In the genomic region with DNA sequence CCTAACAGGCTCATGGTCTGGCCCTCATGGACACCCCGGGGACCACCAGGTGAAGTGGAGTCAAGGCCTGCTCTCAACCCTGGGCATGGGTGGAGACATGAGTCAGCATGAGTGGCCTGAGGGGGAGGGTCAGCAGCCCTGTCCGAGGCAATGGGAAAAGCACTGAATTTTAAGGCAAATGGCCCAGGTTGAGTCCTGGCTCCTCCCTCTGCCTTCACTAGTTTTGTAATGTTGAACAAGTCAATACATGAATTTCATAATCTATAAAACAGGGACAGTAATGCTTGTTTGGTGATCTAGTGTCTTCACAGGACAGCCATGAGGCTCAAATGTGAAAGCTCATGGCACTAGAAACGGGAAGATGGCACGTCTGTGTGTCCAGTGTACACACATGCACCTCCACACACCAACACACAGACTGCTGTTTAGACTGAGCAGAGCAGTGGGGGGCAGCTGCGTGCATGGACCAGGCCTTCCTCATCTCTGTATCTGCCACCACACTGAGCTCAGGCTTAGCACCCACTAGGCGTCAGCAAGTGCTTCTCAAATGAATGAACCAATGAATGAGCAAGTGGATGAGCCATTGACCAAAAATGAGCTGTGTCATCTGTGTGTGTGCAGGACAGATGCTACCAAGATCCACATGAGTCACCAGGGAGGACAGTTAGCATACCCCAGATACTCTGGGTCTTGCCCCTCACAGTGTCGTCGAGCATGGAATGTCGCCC, we compare ENCODE assay signal across 12 cellular contexts.
A peak's percentile ranks its signal among the peaks of the same experiment; 100 is the strongest.
DNase-seq lines count a peak whose midpoint lies in the region; ATAC-seq, FAIRE-seq and TF ChIP-seq lines count a peak whose summit lies in the region.
"Had no signal": no experiment of that assay in that cellular context is flagged by ENCODE, and none has a peak within 500 bp of the region (broad histone marks: within the 10 kb centered on the region; RNA-seq: fewer than 3 reads in every experiment).

No MANE protein-coding gene starts in this region.

- FAIRE-seq in K562 (lab: Jason Lieb, UNC) = peak; percentile 99
- FAIRE-seq: kidney had no signal

- in situ Hi-C loops in K562 (cut with MboI) = loop anchor here (5.0 kb wide), 2 partner anchors 78 to 302 kb away; partner anchors contain the start of gene RPS6KA4

- WGBS in K562 (ENCODE audit: insufficient coverage, low coverage, missing lambda C conversion rate) = 17% methylated on average over 9 of the region's 9 CpGs

- peak; percentile 60; the same call in 1 of the 2 replicates for TF ChIP-seq POLR2A in K562 (conservative IDR thresholded peaks at IDR 0.05)

- H3K9ac ChIP-seq in K562 (ENCODE audit: insufficient read depth in 1 of 2, low read depth in 2 of 2, low read length in 2 of 2) = peak overlapping the region; percentile 50 to 77

- H3K4me3 ChIP-seq in K562 (no peak overlapping the region), lower lobe of right lung (no peak overlapping the region)

- no peaks in the 10 kb centered on the region for H3K27me3 ChIP-seq in K562 (ENCODE audit: control insufficient read depth in 2 of 2, insufficient read depth in 2 of 2, low read length in 2 of 2)
- H3K27me3 ChIP-seq in lower lobe of right lung (ENCODE audit: low read depth) = no peaks in the 10 kb centered on the region
- H3K27me3 ChIP-seq: vagina had no signal

- TF ChIP-seq CTCF in K562 (IDR thresholded peaks at IDR 0.05 in 2 of 3, conservative IDR thresholded peaks at IDR 0.05 in 1 of 3; ENCODE audit: insufficient read depth in 2 of 3, low read depth in 1 of 3, low read length in 3 of 3) = peak in 2 of 3 experiments; percentile 37 to 54; a peak in 3 of 6 replicates
- no peak for TF ChIP-seq CTCF in lower lobe of right lung (IDR thresholded peaks at IDR 0.05)
- TF ChIP-seq CTCF in GM10248 (IDR thresholded peaks at IDR 0.05; ENCODE audit: control extremely low read depth, extremely low read depth, low read depth, missing control alignments) = no peak

- no TSS peak for BruUV-seq in K562 (replicated peaks; lab: Mats Ljungman, UMichigan)

- ATAC-seq in K562 = peak; percentile 88
- ATAC-seq in lower lobe of right lung = no peak

- peak; percentile 95 for DNase-seq in AG08395 (ENCODE audit: low spot score)
- DNase-seq in LoVo (ENCODE audit: low spot score) = peak; percentile 27
- DNase-seq in K562 (ENCODE audit: extremely low read depth in 1 of 4, low spot score in 3 of 4) = peak; percentile 73 to 87 (median 79)
- DNase-seq in lower lobe of right lung = peak; percentile 22
- no peak for DNase-seq in CD1c-positive myeloid dendritic cell (ENCODE audit: extremely low spot score)
- no peak for DNase-seq in SKM-1 treated with dmso at 0.1 percent for 144 hours (lab: John Stamatoyannopoulos, UW; ENCODE audit: unreplicated experiment)
- DNase-seq in GM10248 (ENCODE audit: extremely low spot score) = no peak
- DNase-seq in stimulated activated CD4-positive, alpha-beta T cell treated with anti-CD3 and anti-CD28 coated beads, Interleukin-4, amount 100 ng/mL, for 1 hour = no peak
- DNase-seq: NCI-H1436, SHP77 had no signal

- H3K9me1 ChIP-seq in K562 (ENCODE audit: control insufficient read depth, insufficient read depth, low read length) = no peaks in the 10 kb centered on the region

- H3K27ac ChIP-seq in K562 (ENCODE audit: extremely low read depth, low read depth, low read length) (peak overlapping the region; percentile 82), lower lobe of right lung (no peak overlapping the region)
- H3K27ac ChIP-seq: vagina had no signal

- peak; percentile 79 for TF ChIP-seq EP300 in K562 (IDR thresholded peaks at IDR 0.05; ENCODE audit: low read length)

- peak overlapping the region; percentile 96 for H2AFZ ChIP-seq in K562 (ENCODE audit: low read depth, low read length)

- TF ChIP-seq RAD21 in K562 (CRISPR knock-in tag; conservative IDR thresholded peaks at IDR 0.05 in 1 of 2, IDR thresholded peaks at IDR 0.05 in 1 of 2) = peak; percentile 20 to 61; a peak in 3 of 4 replicates

- intact Hi-C loops in K562 (cut with micrococcal nuclease) (loop anchor here (1.0 to 10.0 kb wide), 3 partner anchors 29 to 83 kb away; partner anchors contain the start of genes NRXN2 and RASGRP2), lower lobe of right lung (cut with DNase I) (no loop called here)

- POLR2A ChIA-PET in K562 (lab: Yijun Ruan, JAX) = interaction anchor here (0.6 to 1.6 kb wide), 7 partner anchors 13 to 211 kb away, joined by 3 to 8 read pairs (median 3); no protein-coding TSS in a partner anchor
- POLR2A ChIA-PET in GM10248 (lab: Yijun Ruan, JAX) = no interaction called here

- H3K4me2 ChIP-seq in K562 (ENCODE audit: insufficient read depth, low read length) = peak overlapping the region; percentile 68

- H4K20me1 ChIP-seq in K562 (replicated peaks; ENCODE audit: control insufficient read depth, insufficient read depth, low read length) = no peaks in the 10 kb centered on the region

- no peaks in the 10 kb centered on the region for H3K79me2 ChIP-seq in K562 (ENCODE audit: control insufficient read depth, insufficient read depth, low read length)

- CTCF ChIA-PET in K562 (lab: Yijun Ruan, JAX; ENCODE audit: low intra/inter-chr PET ratio) (interaction anchor here (0.6 kb wide), 1 partner anchor 177 kb away, joined by 3 read pairs; no protein-coding TSS in a partner anchor), GM10248 (lab: Yijun Ruan, JAX) (interaction anchor here (1.1 to 3.0 kb wide), 6 partner anchors 9 to 358 kb away, joined by 3 to 10 read pairs (median 7); no protein-coding TSS in a partner anchor)

- no peaks in the 10 kb centered on the region for H3K9me3 ChIP-seq in K562 (replicated peaks; ENCODE audit: control insufficient read depth, insufficient read depth, low read depth, low read length)
- no peaks in the 10 kb centered on the region for H3K9me3 ChIP-seq in lower lobe of right lung
- H3K9me3 ChIP-seq: vagina had no signal

- H3K36me3 ChIP-seq in K562 (ENCODE audit: control insufficient read depth, insufficient read depth, low read length) = no peaks in the 10 kb centered on the region
- no peaks in the 10 kb centered on the region for H3K36me3 ChIP-seq in lower lobe of right lung
- H3K36me3 ChIP-seq: vagina had no signal

- H3K4me1 ChIP-seq in K562 (replicated peaks in 1 of 2; ENCODE audit: control insufficient read depth in 2 of 2, insufficient read depth in 2 of 2, low read length in 2 of 2) (peaks cover 38 to 42% of the 10 kb centered on the region in 2 experiments), lower lobe of right lung (peaks cover 7% of the 10 kb centered on the region)

TF ChIP-seq in K562, 482 proteins besides CTCF, POLR2A, EP300 and RAD21 (continues in another document):
- TF ChIP-seq YY1 (IDR thresholded peaks at IDR 0.05; ENCODE audit: borderline replicate concordance in 1 of 3, control insufficient read depth in 1 of 3, extremely low read depth in 1 of 3, insufficient read depth in 3 of 3, insufficient read length in 1 of 3, insufficient replicate concordance in 2 of 3, low read depth in 1 of 3, low read length in 2 of 3) = no peak
- peak; percentile 50; the same call in 1 of the 2 replicates for TF ChIP-seq EP400 (IDR thresholded peaks at IDR 0.05)
- no peak for TF ChIP-seq ARID4B (CRISPR knock-in tag; IDR thresholded peaks at IDR 0.05)
- TF ChIP-seq RFX1 (IDR thresholded peaks at IDR 0.05) = no peak
- TF ChIP-seq EWSR1 (IDR thresholded peaks at IDR 0.05; ENCODE audit: borderline replicate concordance, low read depth, partially characterized antibody) = no peak
- no peak for TF ChIP-seq ZNF224 (CRISPR knock-in tag; IDR thresholded peaks at IDR 0.05)
- TF ChIP-seq PRPF4 (IDR thresholded peaks at IDR 0.05; ENCODE audit: insufficient read depth, low read depth, low read length, poor library complexity, severe bottlenecking) = no peak
- no peak for TF ChIP-seq ZNF77 (CRISPR knock-in tag; IDR thresholded peaks at IDR 0.05)
- no peak for TF ChIP-seq SMAD1 (IDR thresholded peaks at IDR 0.05; ENCODE audit: low read depth, low read length, partially characterized antibody)
- peak in 1 of 2 experiments; percentile 40; a peak in 1 of 4 replicates for TF ChIP-seq SRF (CRISPR knock-in tag; IDR thresholded peaks at IDR 0.05)
- no peak for TF ChIP-seq NONO (IDR thresholded peaks at IDR 0.05; ENCODE audit: low read depth in 2 of 2, low read length in 1 of 2)
- TF ChIP-seq MCM3 (IDR thresholded peaks at IDR 0.05) = no peak
- no peak for TF ChIP-seq SRSF1 (IDR thresholded peaks at IDR 0.05; ENCODE audit: low read depth, low read length)
- peak; percentile 36 for TF ChIP-seq MEIS2 (IDR thresholded peaks at IDR 0.05; ENCODE audit: partially characterized antibody)
- TF ChIP-seq BCL6 (CRISPR knock-in tag; IDR thresholded peaks at IDR 0.05) = no peak

Comparison
In these comparisons a context has a peak if more than half of its experiments do, and no peak if none do; other contexts are left out.
1. DNase-seq: peak in AG08395 (single experiment), LoVo (single experiment), K562 (4 of 4) and lower lobe of right lung (single experiment); none in CD1c-positive myeloid dendritic cell (single experiment), SKM-1 treated with dmso at 0.1 percent for 144 hours (single experiment), GM10248 (single experiment) and stimulated activated CD4-positive, alpha-beta T cell treated with anti-CD3 and anti-CD28 coated beads, Interleukin-4, amount 100 ng/mL, for 1 hour (single experiment).
2. CTCF ChIP-seq: peak in K562 (2 of 3); none in lower lobe of right lung (single experiment) and GM10248 (single experiment).